ENCODE assay signal across 8 cellular contexts in genomic region chr1:165717918-165718515, GRCh38. TPM values are rescaled to one million over a fixed set of nuclear protein-coding genes. Genes with fewer than 3 reads are reported as not detected.
DNase-seq lines count a peak whose midpoint lies in the region; ATAC-seq and TF ChIP-seq lines count a peak whose summit lies in the region.

No MANE protein-coding gene starts in this region.

- H3K27me3 ChIP-seq in CD4-positive, CD25-positive, alpha-beta regulatory T cell (ENCODE audit: control insufficient read depth, insufficient read depth, low read length) = no peaks in the 10 kb centered on the region
- H3K27me3 ChIP-seq in right lobe of liver (no peaks in the 10 kb centered on the region), upper lobe of right lung (no peaks in the 10 kb centered on the region)

- in situ Hi-C loops in GM13976 (cut with MboI; ENCODE audit: low sequenced_read_pairs, unreplicated experiment) = loop anchor here (25.0 kb wide), 1 partner anchor 719 kb away; no protein-coding TSS in a partner anchor

- H3K4me1 Mint-ChIP-seq in CD4-positive, CD25-positive, alpha-beta regulatory T cell = peaks cover 0 to 5% (median 0%) of the 10 kb centered on the region in 4 donors

- H3K9me3 ChIP-seq in CD4-positive, CD25-positive, alpha-beta regulatory T cell (ENCODE audit: control insufficient read depth in 2 of 2, low read length in 2 of 2) = no peaks in the 10 kb centered on the region
- H3K9me3 ChIP-seq in right lobe of liver = no peaks in the 10 kb centered on the region
- no peaks in the 10 kb centered on the region for H3K9me3 ChIP-seq in upper lobe of right lung

- TF ChIP-seq CTCF in GM13976 (IDR thresholded peaks at IDR 0.05; ENCODE audit: borderline replicate concordance, control extremely low read depth, extremely low read depth, insufficient read depth, missing control alignments) (peak; percentile 59), right lobe of liver (IDR thresholded peaks at IDR 0.05) (peak; percentile 65 to 84 (median 74)), upper lobe of right lung (IDR thresholded peaks at IDR 0.05) (peak; percentile 54)

- H3K36me3 ChIP-seq in CD4-positive, CD25-positive, alpha-beta regulatory T cell (ENCODE audit: control insufficient read depth, insufficient read depth, low read length) = no peaks in the 10 kb centered on the region
- H3K36me3 ChIP-seq in right lobe of liver (no peaks in the 10 kb centered on the region), upper lobe of right lung (no peaks in the 10 kb centered on the region)

- WGBS in right lobe of liver (ENCODE audit: insufficient coverage, low coverage, low lambda C conversion rate, missing lambda C conversion rate) = 6% methylated on average over 4 of the region's 4 CpGs

- no peaks in the 10 kb centered on the region for H3K36me3 Mint-ChIP-seq in CD4-positive, CD25-positive, alpha-beta regulatory T cell

- no peak overlapping the region for H3K4me3 ChIP-seq in CD4-positive, CD25-positive, alpha-beta regulatory T cell (ENCODE audit: low read depth, low read length)
- no peak overlapping the region for H3K4me3 ChIP-seq in right lobe of liver
- no peak overlapping the region for H3K4me3 ChIP-seq in upper lobe of right lung

- H3K27ac ChIP-seq in CD4-positive, CD25-positive, alpha-beta regulatory T cell (ENCODE audit: insufficient read depth, low read length, poor library complexity, severe bottlenecking) = no peak overlapping the region
- H3K27ac ChIP-seq in right lobe of liver = no peak overlapping the region
- H3K27ac ChIP-seq in upper lobe of right lung = no peak overlapping the region

- peak; percentile 11 to 67 (median 22) for DNase-seq in CD4-positive, CD25-positive, alpha-beta regulatory T cell
- DNase-seq in GM13976 (ENCODE audit: low spot score) (peak; percentile 61), KG1 (lab: John Stamatoyannopoulos, UW) (peak; percentile 36), RPMI7951 (ENCODE audit: low read depth) (peak; percentile 54), cerebellar cortex (ENCODE audit: low spot score) (peak; percentile 73), right lobe of liver (peak in 1 of 3 donors; percentile 61), upper lobe of right lung (no peak)

- intact Hi-C loops in right lobe of liver (cut with DNase I) (loop anchor here (10.0 kb wide), 1 partner anchor 197 kb away; no protein-coding TSS in a partner anchor), upper lobe of right lung (cut with DNase I) (no loop called here)

- no peak overlapping the region for H3K4me3 Mint-ChIP-seq in CD4-positive, CD25-positive, alpha-beta regulatory T cell

- no peaks in the 10 kb centered on the region for H3K27me3 Mint-ChIP-seq in CD4-positive, CD25-positive, alpha-beta regulatory T cell

- no peaks in the 10 kb centered on the region for H3K9me3 Mint-ChIP-seq in CD4-positive, CD25-positive, alpha-beta regulatory T cell

- no peaks in the 10 kb centered on the region for H3K4me1 ChIP-seq in CD4-positive, CD25-positive, alpha-beta regulatory T cell (ENCODE audit: control insufficient read depth, insufficient read depth, low read length, poor library complexity, severe bottlenecking)
- peaks cover 0 to 17% (median 6%) of the 10 kb centered on the region in 4 donors for H3K4me1 ChIP-seq in right lobe of liver
- no peaks in the 10 kb centered on the region for H3K4me1 ChIP-seq in upper lobe of right lung

- ATAC-seq in CD4-positive, CD25-positive, alpha-beta regulatory T cell (ENCODE audit: low read depth in 2 of 2) = no peak
- peak; percentile 78 to 88 (median 83) for ATAC-seq in right lobe of liver
- peak; percentile 61 for ATAC-seq in upper lobe of right lung
- no peak for ATAC-seq in GM18517 (IDR thresholded peaks at IDR 0.05; ENCODE audit: unreplicated experiment)

- peak overlapping the region in 1 of 3 donors; percentile 11 for H3K27ac Mint-ChIP-seq in CD4-positive, CD25-positive, alpha-beta regulatory T cell

- no peak for TF ChIP-seq POLR2A in right lobe of liver (IDR thresholded peaks at IDR 0.05)

RNA-seq across cellular contexts. Expression of gene ALDH9A1, which starts 19.7 kb away (rescaled TPM):
- 32.1 TPM for total RNA-seq in CD4-positive, CD25-positive, alpha-beta regulatory T cell
- 100 to 1,000 TPM in 3 of 4 donors, 10 to 100 TPM in 1; 97.0 to 124 (median 117) TPM for polyA plus RNA-seq in CD4-positive, CD25-positive, alpha-beta regulatory T cell
- total RNA-seq in RPMI7951 (2014; rRNA removed; shearing (Covaris generic)) = 126 and 144 TPM in 2 replicates
- total RNA-seq in right lobe of liver (100 to 1,000 TPM in 3 of 6 experiments, 10 to 100 TPM in 3; 69.7 to 139 (median 93.8) TPM), upper lobe of right lung (68.5 TPM)

RNA-seq across cellular contexts. Expression of gene TMCO1, which starts 50.7 kb away (rescaled TPM):
- 42.7 TPM for total RNA-seq in CD4-positive, CD25-positive, alpha-beta regulatory T cell
- 100 to 1,000 TPM; 148 to 189 (median 164) TPM for polyA plus RNA-seq in CD4-positive, CD25-positive, alpha-beta regulatory T cell
- 105 and 125 TPM in 2 replicates for total RNA-seq in RPMI7951 (2014; rRNA removed; shearing (Covaris generic))
- total RNA-seq in right lobe of liver (10 to 100 TPM; 54.7 to 92.9 (median 75.9) TPM), upper lobe of right lung (78.6 TPM)

Comparison
In these comparisons a context has a peak if more than half of its experiments do, and no peak if none do; other contexts are left out.
1. ATAC-seq: peak in right lobe of liver (4 of 4) and upper lobe of right lung (single experiment); none in CD4-positive, CD25-positive, alpha-beta regulatory T cell (0 of 2) and GM18517 (single experiment).
2. Peak in every context shown above with its lines, with median percentiles within 50 percentile points of each other: CTCF ChIP-seq.